In genomic region chr12:80763874-80764273, GRCh38 we compare ENCODE assay signal across 8 cellular contexts. TPM values are rescaled to one million over a fixed set of nuclear protein-coding genes. Genes with fewer than 3 reads are reported as not detected.
A peak's percentile ranks its signal among the peaks of the same experiment; 100 is the strongest.
DNase-seq lines count a peak whose midpoint lies in the region; ATAC-seq and TF ChIP-seq lines count a peak whose summit lies in the region.

No MANE protein-coding gene starts in this region.

- ATAC-seq in GM18519 (IDR thresholded peaks at IDR 0.05; ENCODE audit: low FRiP score, unreplicated experiment), result peak; percentile 34
- ATAC-seq in GM19395 (IDR thresholded peaks at IDR 0.05; ENCODE audit: unreplicated experiment), result no peak

- H2BK120ac ChIP-seq in mesendoderm (ENCODE audit: low read depth, low read length), result no peak overlapping the region

- no peak overlapping the region for H3K27ac Mint-ChIP-seq in immature natural killer cell

- no peaks in the 10 kb centered on the region for H3K79me2 ChIP-seq in mesendoderm (ENCODE audit: control insufficient read depth, insufficient read depth, low read length)

- no peak overlapping the region for H3K23ac ChIP-seq in mesendoderm (ENCODE audit: low read length)

- no peak overlapping the region for H3K4me2 ChIP-seq in mesendoderm (ENCODE audit: low read length)

- no peak overlapping the region for H2BK5ac ChIP-seq in mesendoderm (ENCODE audit: low read length)

- H3K27me3 ChIP-seq in brain microvascular endothelial cell (replicated peaks) (no peaks in the 10 kb centered on the region), mesendoderm (ENCODE audit: insufficient read depth, low read length, poor library complexity) (no peaks in the 10 kb centered on the region)

- WGBS in mesendoderm (ENCODE audit: extremely low coverage, insufficient coverage, low lambda C conversion rate), result no CpG with 5 or more reads among the region's 4 CpGs

- TF ChIP-seq CTCF in AG10803 (conservative IDR thresholded peaks at IDR 0.05; ENCODE audit: low read length) (peak; percentile 69), brain microvascular endothelial cell (IDR thresholded peaks at IDR 0.05; ENCODE audit: low read depth, low read length, missing control alignments) (peak; percentile 53)

- H3K56ac ChIP-seq in mesendoderm (ENCODE audit: low read length), result no peak overlapping the region

- H3K27me3 Mint-ChIP-seq in immature natural killer cell (ENCODE audit: low read depth in 3 of 3), result peaks cover 0 to 11% (median 1%) of the 10 kb centered on the region in 3 donors

- H3K36me3 Mint-ChIP-seq in immature natural killer cell, result no peaks in the 10 kb centered on the region

- H4K5ac ChIP-seq in mesendoderm (ENCODE audit: low read length), result no peak overlapping the region

- no peak overlapping the region for H2BK15ac ChIP-seq in mesendoderm (replicated peaks; ENCODE audit: low read depth)

- no peak overlapping the region for H3K18ac ChIP-seq in mesendoderm (ENCODE audit: low read length)

- in situ Hi-C loops in brain microvascular endothelial cell (cut with HindIII; ENCODE audit: low pct_ligation_motif_present, low sequenced_read_pairs), result no loop called here

- DNase-seq in AG10803 (ENCODE audit: low read depth) (peak; percentile 62), NCI-H2107 treated with DMSO at 0.1 percent for 48 hours (lab: John Stamatoyannopoulos, UW; ENCODE audit: unreplicated experiment) (peak; percentile 42), brain microvascular endothelial cell (peak; percentile 21), mesendoderm (peak; percentile 60), immature natural killer cell (no peak)
- no peak for DNase-seq in effector CD4-positive, alpha-beta T cell

- no peaks in the 10 kb centered on the region for H3K36me3 ChIP-seq in brain microvascular endothelial cell (replicated peaks)
- no peaks in the 10 kb centered on the region for H3K36me3 ChIP-seq in mesendoderm (ENCODE audit: control insufficient read depth, insufficient read depth, low read length)

- H4K8ac ChIP-seq in mesendoderm (ENCODE audit: low read depth, low read length), result no peak overlapping the region

- H3K9ac ChIP-seq in mesendoderm (ENCODE audit: low read length), result no peak overlapping the region

- H3K4me3 ChIP-seq in AG10803 (ENCODE audit: low read length), result no peak overlapping the region
- no peak overlapping the region for H3K4me3 ChIP-seq in brain microvascular endothelial cell (ENCODE audit: low read depth, low read length)
- H3K4me3 ChIP-seq in mesendoderm (ENCODE audit: low read length), result no peak overlapping the region

- no peaks in the 10 kb centered on the region for H3K4me1 Mint-ChIP-seq in immature natural killer cell

- H3K4me1 ChIP-seq in mesendoderm (ENCODE audit: control insufficient read depth, low read depth, low read length), result no peaks in the 10 kb centered on the region

- H2AK5ac ChIP-seq in mesendoderm (ENCODE audit: low read length), result no peak overlapping the region

- H3K4me3 Mint-ChIP-seq in immature natural killer cell, result no peak overlapping the region

- H3K79me1 ChIP-seq in mesendoderm (ENCODE audit: low read length), result no peaks in the 10 kb centered on the region

- no peak overlapping the region for H3K27ac ChIP-seq in brain microvascular endothelial cell
- no peak overlapping the region for H3K27ac ChIP-seq in mesendoderm (ENCODE audit: low read depth, low read length)

- H3K4ac ChIP-seq in mesendoderm (ENCODE audit: low read depth, low read length), result no peak overlapping the region

- peaks cover 0 to 9% (median 3%) of the 10 kb centered on the region in 6 donors for H3K9me3 Mint-ChIP-seq in immature natural killer cell

RNA-seq across cellular contexts. Expression of gene MYF5, which starts 47.2 kb away (rescaled TPM):
- 0.04 TPM for polyA plus RNA-seq in mesendoderm (2013, experiment 1 of 2)
- polyA plus RNA-seq in mesendoderm (2013, experiment 2 of 2), result 0.08 TPM
- polyA plus RNA-seq in immature natural killer cell, result not detected

RNA-seq across cellular contexts. Expression of gene MYF6, which starts 56.4 kb away (rescaled TPM):
- polyA plus RNA-seq in mesendoderm (2013, experiment 1 of 2), result 0.08 TPM
- 0.07 TPM for polyA plus RNA-seq in mesendoderm (2013, experiment 2 of 2)
- not detected for polyA plus RNA-seq in immature natural killer cell

Comparison
In these comparisons a context has a peak if more than half of its experiments do, and no peak if none do; other contexts are left out.
1. DNase-seq: peak in AG10803 (single experiment), NCI-H2107 treated with DMSO at 0.1 percent for 48 hours (single experiment), brain microvascular endothelial cell (single experiment) and mesendoderm (single experiment); none in immature natural killer cell (0 of 3) and effector CD4-positive, alpha-beta T cell (single experiment).